ENCODE assay signal across 7 cellular contexts in genomic region chrX:45849261-45849660, GRCh38.
DNase-seq lines count a peak whose midpoint lies in the region; ATAC-seq, FAIRE-seq and TF ChIP-seq lines count a peak whose summit lies in the region.

No MANE protein-coding gene starts in this region.

- TF ChIP-seq EP300 in Ishikawa (IDR thresholded peaks at IDR 0.05; ENCODE audit: borderline replicate concordance) = no peak

- H3K4me1 ChIP-seq in DND-41 (ENCODE audit: insufficient read depth, low read length) = peaks cover 37% of the 10 kb centered on the region
- peaks cover 5% of the 10 kb centered on the region for H3K4me1 ChIP-seq in endothelial cell of umbilical vein (ENCODE audit: control insufficient read depth, extremely low read depth, insufficient read depth, low read length)
- peaks cover 2 to 4% of the 10 kb centered on the region in 2 donors for H3K4me1 ChIP-seq in neuronal stem cell (ENCODE audit: control insufficient read depth in 2 of 2, insufficient read depth in 1 of 2, low read depth in 1 of 2, low read length in 2 of 2)

- no peaks in the 10 kb centered on the region for H3K9me3 ChIP-seq in DND-41 (ENCODE audit: insufficient read depth, low read length, severe bottlenecking)
- H3K9me3 ChIP-seq in T-helper 17 cell (ENCODE audit: control insufficient read depth, low read length, poor library complexity, severe bottlenecking) = no peaks in the 10 kb centered on the region
- no peaks in the 10 kb centered on the region for H3K9me3 ChIP-seq in endothelial cell of umbilical vein (replicated peaks; ENCODE audit: control insufficient read depth, insufficient read depth, low read length)
- peaks cover 0 to 5% of the 10 kb centered on the region in 2 donors for H3K9me3 ChIP-seq in neuronal stem cell (replicated peaks in 1 of 2; ENCODE audit: control insufficient read depth in 2 of 2, insufficient read depth in 1 of 2, low read depth in 1 of 2, low read length in 2 of 2)

- TF ChIP-seq RAD21 in Ishikawa (IDR thresholded peaks at IDR 0.05; ENCODE audit: low read depth) = peak; percentile 23

- no peak overlapping the region for H4K91ac ChIP-seq in neuronal stem cell (ENCODE audit: low read depth, low read length, poor library complexity)

- ATAC-seq in DND-41 (ENCODE audit: insufficient read depth, low read depth) = 0 out of 3 replicates have a peak, but pooled peaks have one; percentile 13
- peak; percentile 68 for ATAC-seq in T-helper 17 cell
- ATAC-seq in GM18909 (IDR thresholded peaks at IDR 0.05; ENCODE audit: poor library complexity, unreplicated experiment) = no peak

- H3K27ac ChIP-seq in DND-41 (ENCODE audit: low read length) = peak overlapping the region; percentile 75; the same call in 1 of the 2 replicates
- no peak overlapping the region for H3K27ac ChIP-seq in endothelial cell of umbilical vein (ENCODE audit: insufficient read depth, low read depth, low read length)
- H3K27ac ChIP-seq in neuronal stem cell (replicated peaks; ENCODE audit: low read length) = no peak overlapping the region

- H3K27me3 ChIP-seq in DND-41 (ENCODE audit: insufficient read depth, low read length, poor library complexity) (no peaks in the 10 kb centered on the region), endothelial cell of umbilical vein (ENCODE audit: control insufficient read depth in 2 of 2, insufficient read depth in 2 of 2, low read length in 2 of 2) (peaks cover 0 to 4% of the 10 kb centered on the region in 2 experiments), neuronal stem cell (ENCODE audit: control insufficient read depth in 3 of 3, insufficient read depth in 3 of 3, low read depth in 1 of 3, low read length in 3 of 3) (no peaks in the 10 kb centered on the region)

- intact Hi-C loops in endothelial cell of umbilical vein (cut with micrococcal nuclease) = loop anchor here (1.0 to 10.0 kb wide), 2 partner anchors 524 to 527 kb away; no protein-coding TSS in a partner anchor

- H3K79me1 ChIP-seq in neuronal stem cell (ENCODE audit: low read depth, low read length) = peaks cover 2% of the 10 kb centered on the region

- H3K14ac ChIP-seq in neuronal stem cell (ENCODE audit: low read length) = no peak overlapping the region

- H3K4me2 ChIP-seq in DND-41 (ENCODE audit: insufficient read depth, low read length) (peak overlapping the region; percentile 82), endothelial cell of umbilical vein (ENCODE audit: insufficient read depth, low read length) (peak overlapping the region; percentile 91), neuronal stem cell (ENCODE audit: insufficient read depth, low read length, poor library complexity, severe bottlenecking) (no peak overlapping the region)

- no peak overlapping the region for H2BK12ac ChIP-seq in neuronal stem cell (ENCODE audit: low read length)

- no peak overlapping the region for H2BK120ac ChIP-seq in neuronal stem cell (ENCODE audit: low read depth, low read length)

- H2BK15ac ChIP-seq in neuronal stem cell (ENCODE audit: low read length) = no peak overlapping the region

- no peak overlapping the region for H3K18ac ChIP-seq in neuronal stem cell (ENCODE audit: low read length)

- no peaks in the 10 kb centered on the region for H3K9me1 ChIP-seq in endothelial cell of umbilical vein (replicated peaks; ENCODE audit: control insufficient read depth, extremely low read depth, insufficient read depth, low read length)

- dilution Hi-C loops in endothelial cell of umbilical vein (cut with MboI; ENCODE audit: extremely low pct_ligation_motif_present, low sequenced_read_pairs) = no loop called here

- H3K27me3 Mint-ChIP-seq in T-helper 17 cell = no peaks in the 10 kb centered on the region

- H3K9ac ChIP-seq in DND-41 (ENCODE audit: low read depth, low read length) = peak overlapping the region; percentile 67
- H3K9ac ChIP-seq in endothelial cell of umbilical vein (replicated peaks; ENCODE audit: extremely low read depth, insufficient read depth, low read length) = peak overlapping the region; percentile 74
- no peak overlapping the region for H3K9ac ChIP-seq in neuronal stem cell (ENCODE audit: low read depth, low read length, poor library complexity)

- peaks cover 8% of the 10 kb centered on the region for H3K4me1 Mint-ChIP-seq in T-helper 17 cell

- no peak overlapping the region for H3K4ac ChIP-seq in neuronal stem cell (ENCODE audit: low read length)

- CTCF ChIA-PET in endothelial cell of umbilical vein (lab: Charles Lee) = interaction anchor here (0.6 to 1.4 kb wide), 6 partner anchors 16 to 559 kb away, joined by 3 to 9 read pairs (median 5); no protein-coding TSS in a partner anchor

- H3K4me3 ChIP-seq in DND-41 (ENCODE audit: low read depth in 1 of 2, low read length in 2 of 2) (peak overlapping the region; percentile 62 to 95; a peak in 3 of 4 replicates), endothelial cell of umbilical vein (replicated peaks in 1 of 3; ENCODE audit: insufficient read depth in 1 of 3, low read depth in 1 of 3, low read length in 3 of 3) (peak overlapping the region; percentile 47 to 87 (median 50)), neuronal stem cell (ENCODE audit: low read length in 2 of 2) (peak overlapping the region; percentile 60 to 76)

- TF ChIP-seq CTCF in DND-41 (IDR thresholded peaks at IDR 0.05; ENCODE audit: borderline replicate concordance, extremely low read depth, low read length, poor library complexity, severe bottlenecking) (peak; percentile 62), endothelial cell of umbilical vein (IDR thresholded peaks at IDR 0.05; ENCODE audit: extremely low read depth in 1 of 2, insufficient read depth in 1 of 2, low read depth in 1 of 2, low read length in 2 of 2) (peak; percentile 6 to 17)

- H4K8ac ChIP-seq in neuronal stem cell (ENCODE audit: low read depth, low read length) = no peak overlapping the region

- H3K27ac Mint-ChIP-seq in T-helper 17 cell = peak overlapping the region; percentile 92

- BruUV-seq in endothelial cell of umbilical vein (replicated peaks; lab: Mats Ljungman, UMichigan) = no TSS peak

- no peak overlapping the region for H2AK5ac ChIP-seq in neuronal stem cell (ENCODE audit: low read depth, low read length)

- peak overlapping the region; percentile 97 for H3K4me3 Mint-ChIP-seq in T-helper 17 cell

- TF ChIP-seq POLR2A in endothelial cell of umbilical vein (IDR thresholded peaks at IDR 0.05; ENCODE audit: low read depth, low read length) = no peak

- H3K36me3 ChIP-seq in DND-41 (ENCODE audit: insufficient read depth, low read length) (peaks cover 32% of the 10 kb centered on the region), endothelial cell of umbilical vein (ENCODE audit: control insufficient read depth in 2 of 2, extremely low read depth in 1 of 2, insufficient read depth in 2 of 2, low read length in 2 of 2) (no peaks in the 10 kb centered on the region), neuronal stem cell (replicated peaks in 1 of 2; ENCODE audit: control insufficient read depth in 2 of 2, insufficient read depth in 2 of 2, low read length in 2 of 2) (peaks cover 3 to 44% of the 10 kb centered on the region in 2 donors)

- H3K36me3 Mint-ChIP-seq in T-helper 17 cell (ENCODE audit: low read depth) = no peaks in the 10 kb centered on the region

- H2AFZ ChIP-seq in DND-41 (ENCODE audit: low read depth, low read length) = no peak overlapping the region
- no peak overlapping the region for H2AFZ ChIP-seq in endothelial cell of umbilical vein (ENCODE audit: low read depth, low read length)
- H2AFZ ChIP-seq in neuronal stem cell (ENCODE audit: low read length) = peak overlapping the region; percentile 23

- POLR2A ChIA-PET in endothelial cell of umbilical vein (lab: Charles Lee) = no interaction called here

- H3K23ac ChIP-seq in neuronal stem cell (ENCODE audit: low read depth, low read length, poor library complexity) = no peak overlapping the region

- no CpG with 5 or more reads among the region's 4 CpGs for WGBS in neuronal stem cell (ENCODE audit: extremely low coverage in 2 of 2, insufficient read length in 2 of 2, insufficient replicate concordance in 1 of 2), 2 donors

- peak; percentile 41 for DNase-seq in DND-41
- DNase-seq in T-helper 17 cell = no peak
- peak; percentile 57 for DNase-seq in endothelial cell of umbilical vein (ENCODE audit: low read depth, low spot score)
- DNase-seq in neuronal stem cell (ENCODE audit: low spot score) = no peak
- no peak for DNase-seq in activated CD8-positive, alpha-beta memory T cell treated with anti-CD3 and anti-CD28 coated beads for 24 hours

- H2BK5ac ChIP-seq in neuronal stem cell (ENCODE audit: low read length) = no peak overlapping the region

- H3K79me2 ChIP-seq in DND-41 (ENCODE audit: insufficient read depth, low read length) (peaks cover 37% of the 10 kb centered on the region), endothelial cell of umbilical vein (ENCODE audit: control insufficient read depth, insufficient read depth, low read length) (peaks cover 15% of the 10 kb centered on the region)

- no peaks in the 10 kb centered on the region for H4K20me1 ChIP-seq in DND-41 (ENCODE audit: insufficient read depth, low read length)
- H4K20me1 ChIP-seq in endothelial cell of umbilical vein (replicated peaks; ENCODE audit: control insufficient read depth, extremely low read depth, insufficient read depth, low read length) = no peaks in the 10 kb centered on the region

- peak; percentile 80 for FAIRE-seq in endothelial cell of umbilical vein (lab: Jason Lieb, UNC)

TF ChIP-seq in endothelial cell of umbilical vein, 7 proteins besides CTCF, POLR2A, EP300 and RAD21:
- TF ChIP-seq EZH2 (IDR thresholded peaks at IDR 0.05; ENCODE audit: borderline replicate concordance, low read depth, low read length, severe bottlenecking) (no peak), MYC (IDR thresholded peaks at IDR 0.05; ENCODE audit: low read depth, low read length) (no peak), FOS (IDR thresholded peaks at IDR 0.05; ENCODE audit: borderline replicate concordance, insufficient read depth, low read length) (no peak), GATA2 (IDR thresholded peaks at IDR 0.05; ENCODE audit: insufficient read depth, insufficient read length, low read depth, low read length) (no peak), POLR2AphosphoS5 (IDR thresholded peaks at IDR 0.05; ENCODE audit: insufficient read depth, low read depth, low read length) (no peak), JUN (IDR thresholded peaks at IDR 0.05; ENCODE audit: borderline replicate concordance, insufficient read depth, insufficient read length, low read depth) (no peak)
- TF ChIP-seq, protein P1, sequence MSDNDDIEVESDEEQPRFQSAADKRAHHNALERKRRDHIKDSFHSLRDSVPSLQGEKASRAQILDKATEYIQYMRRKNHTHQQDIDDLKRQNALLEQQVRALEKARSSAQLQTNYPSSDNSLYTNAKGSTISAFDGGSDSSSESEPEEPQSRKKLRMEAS (IDR thresholded peaks at IDR 0.05; ENCODE audit: insufficient read depth, insufficient read length) = no peak

Comparison
In these comparisons a context has a peak if more than half of its experiments do, and no peak if none do; other contexts are left out.
1. DNase-seq: peak in DND-41 (single experiment) and endothelial cell of umbilical vein (single experiment); none in T-helper 17 cell (0 of 3), neuronal stem cell (single experiment) and activated CD8-positive, alpha-beta memory T cell treated with anti-CD3 and anti-CD28 coated beads for 24 hours (single experiment).
2. Peak in every context shown above with its lines, with median percentiles within 50 percentile points of each other: H3K4me3 ChIP-seq.